In the genomic region with DNA sequence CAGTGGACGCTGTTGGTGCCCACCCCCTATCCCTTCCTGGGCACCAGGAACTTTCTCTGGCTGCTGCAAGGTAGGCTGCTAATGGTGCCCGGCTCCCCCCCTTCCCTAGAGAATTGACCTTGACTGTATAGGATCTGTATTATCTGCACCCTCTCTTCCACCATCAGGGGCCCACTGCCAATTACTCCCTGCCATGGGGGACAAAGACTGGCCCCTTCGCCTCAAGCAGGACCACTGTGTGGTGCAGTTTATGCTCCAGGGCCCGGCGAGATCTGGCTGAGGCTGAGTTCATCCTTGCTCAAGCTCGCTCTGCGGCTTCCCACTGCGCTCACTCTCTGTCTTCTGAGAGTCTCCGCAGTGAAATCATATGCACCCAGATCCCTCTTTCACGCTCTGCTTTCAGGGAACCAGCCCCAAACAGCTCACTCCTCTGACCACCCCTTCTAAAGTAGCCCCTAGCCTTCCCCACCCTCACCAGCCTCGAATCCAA, we compare ENCODE assay signal across 11 cellular contexts.
DNase-seq lines count a peak whose midpoint lies in the region; ATAC-seq and TF ChIP-seq lines count a peak whose summit lies in the region.
"Had no signal": no experiment of that assay in that cellular context is flagged by ENCODE, and none has a peak within 500 bp of the region (broad histone marks: within the 10 kb centered on the region; RNA-seq: fewer than 3 reads in every experiment).

No MANE protein-coding gene starts in this region.

- WGBS in GM23248 (ENCODE audit: low coverage in 1 of 2, low lambda C conversion rate in 2 of 2, missing lambda C conversion rate in 2 of 2), 2 experiments = 99% methylated on average over 11 of the region's 11 CpGs
- 93 to 96% methylated on average over 11 of the region's 11 CpGs for WGBS in thyroid gland, 2 donors

- intact Hi-C loops in thyroid gland (cut with DNase I) = no loop called here

- DNase-seq in GM12864 (ENCODE audit: low read depth) (no peak), MV-4-11 (lab: John Stamatoyannopoulos, UW) (peak; percentile 48), coronary artery (ENCODE audit: low spot score) (no peak), GM23248 (no peak), thyroid gland (no peak), NCI-H510A (lab: John Stamatoyannopoulos, UW) (no peak)
- DNase-seq: cortex of kidney, IMR-90, NCI-H2171 treated with DMSO at 0.1 percent for 48 hours, SK-N-SH had no signal

- no peak overlapping the region for H3K4me2 ChIP-seq in GM23248 (ENCODE audit: unreplicated experiment)
- H3K4me2 ChIP-seq: SK-N-SH had no signal

- peak overlapping the region; percentile 35 for H3K4me3 ChIP-seq in GM12864 (ENCODE audit: low read depth, low read length)
- H3K4me3 ChIP-seq in coronary artery = peak overlapping the region; percentile 52
- H3K4me3 ChIP-seq in GM23248 = no peak overlapping the region
- H3K4me3 ChIP-seq in thyroid gland (replicated peaks in 1 of 3) = no peak overlapping the region

- in situ Hi-C loops in GM23248 (cut with MboI) = no loop called here

- no peak overlapping the region for H3K9ac ChIP-seq in GM23248
- H3K9ac ChIP-seq: SK-N-SH had no signal

- H3K27me3 ChIP-seq in GM23248 (replicated peaks; ENCODE audit: insufficient read depth) (no peaks in the 10 kb centered on the region), thyroid gland (no peaks in the 10 kb centered on the region)

- ATAC-seq in stimulated activated memory B cell treated with anti-CD40 and anti-IgM and Interleukin-4, amounts not matched to agents 10 μg/mL and 1 μg/mL and 100 μg/mL, for 72 hours = no peak

- H3K4me1 Mint-ChIP-seq in stimulated activated memory B cell treated with anti-CD40 and anti-IgM and Interleukin-4, amounts not matched to agents 10 μg/mL and 1 μg/mL and 100 μg/mL, for 72 hours = peaks cover 92% of the 10 kb centered on the region

- H3K27ac ChIP-seq in coronary artery = peak overlapping the region; percentile 61 to 95
- H3K27ac ChIP-seq in GM23248 = no peak overlapping the region
- no peak overlapping the region for H3K27ac ChIP-seq in thyroid gland

- H3K4me3 Mint-ChIP-seq in stimulated activated memory B cell treated with anti-CD40 and anti-IgM and Interleukin-4, amounts not matched to agents 10 μg/mL and 1 μg/mL and 100 μg/mL, for 72 hours = peak overlapping the region; percentile 98

- peaks cover 44% of the 10 kb centered on the region for H3K36me3 Mint-ChIP-seq in stimulated activated memory B cell treated with anti-CD40 and anti-IgM and Interleukin-4, amounts not matched to agents 10 μg/mL and 1 μg/mL and 100 μg/mL, for 72 hours

- H3K4me1 ChIP-seq in GM23248 (ENCODE audit: insufficient read depth) (peaks cover 18% of the 10 kb centered on the region), thyroid gland (peaks cover 8 to 14% of the 10 kb centered on the region in 2 donors)

- peaks cover 7% of the 10 kb centered on the region; the same call in 1 of the 2 replicates for H3K36me3 ChIP-seq in GM23248 (ENCODE audit: low read depth)
- no peaks in the 10 kb centered on the region for H3K36me3 ChIP-seq in thyroid gland

- no peaks in the 10 kb centered on the region for H4K20me1 ChIP-seq in GM23248 (ENCODE audit: insufficient read depth)

- TF ChIP-seq CTCF in GM12864 (IDR thresholded peaks at IDR 0.05; ENCODE audit: low read depth, low read length, missing control alignments) (no peak), coronary artery (IDR thresholded peaks at IDR 0.05) (no peak), thyroid gland (IDR thresholded peaks at IDR 0.05) (no peak)

- H3K9me2 ChIP-seq in GM23248 (ENCODE audit: insufficient read depth) = no peaks in the 10 kb centered on the region
- H3K9me2 ChIP-seq: SK-N-SH had no signal

- H3K9me3 ChIP-seq in GM23248 (ENCODE audit: low read depth) = no peaks in the 10 kb centered on the region
- H3K9me3 ChIP-seq in thyroid gland = no peaks in the 10 kb centered on the region
- H3K9me3 ChIP-seq: SK-N-SH had no signal

- no peaks in the 10 kb centered on the region for H3K9me3 Mint-ChIP-seq in stimulated activated memory B cell treated with anti-CD40 and anti-IgM and Interleukin-4, amounts not matched to agents 10 μg/mL and 1 μg/mL and 100 μg/mL, for 72 hours

- H3K27me3 Mint-ChIP-seq in stimulated activated memory B cell treated with anti-CD40 and anti-IgM and Interleukin-4, amounts not matched to agents 10 μg/mL and 1 μg/mL and 100 μg/mL, for 72 hours = no peaks in the 10 kb centered on the region

- no peak for TF ChIP-seq POLR2A in thyroid gland (IDR thresholded peaks at IDR 0.05)

- H3F3A ChIP-seq in GM23248 (ENCODE audit: insufficient read depth) = peaks cover 10% of the 10 kb centered on the region

- no peak overlapping the region for H2AFZ ChIP-seq in GM23248

- H3K79me2 ChIP-seq in GM23248 (ENCODE audit: insufficient read depth) = no peaks in the 10 kb centered on the region

- H3K27ac Mint-ChIP-seq in stimulated activated memory B cell treated with anti-CD40 and anti-IgM and Interleukin-4, amounts not matched to agents 10 μg/mL and 1 μg/mL and 100 μg/mL, for 72 hours = peak overlapping the region; percentile 90

Comparison
In these comparisons a context has a peak if more than half of its experiments do, and no peak if none do; other contexts are left out.
1. H3K4me3 ChIP-seq: peak in GM12864 (single experiment) and coronary artery (single experiment); none in GM23248 (single experiment) and thyroid gland (0 of 3).
2. H3K27ac ChIP-seq: peak in coronary artery (2 of 2); none in GM23248 (single experiment) and thyroid gland (0 of 3).